In genomic region chr3:196193037-196193737, GRCh38 we compare ENCODE assay signal across 9 cellular contexts. TPM values are rescaled to one million over a fixed set of nuclear protein-coding genes. Genes with fewer than 3 reads are reported as not detected.
A peak's percentile ranks its signal among the peaks of the same experiment; 100 is the strongest.
DNase-seq lines count a peak whose midpoint lies in the region; ATAC-seq lines count a peak whose summit lies in the region.
"Had no signal": no experiment of that assay in that cellular context is flagged by ENCODE, and none has a peak within 500 bp of the region (broad histone marks: within the 10 kb centered on the region; RNA-seq: fewer than 3 reads in every experiment).

No MANE protein-coding gene starts in this region.

- no peaks in the 10 kb centered on the region for H3K9me3 Mint-ChIP-seq in activated naive CD8-positive, alpha-beta T cell (ENCODE audit: low read depth)
- no peaks in the 10 kb centered on the region for H3K9me3 Mint-ChIP-seq in naive B cell

- ATAC-seq in GM21786 (IDR thresholded peaks at IDR 0.05; ENCODE audit: unreplicated experiment) (peak; percentile 8), naive B cell (ENCODE audit: low read depth in 2 of 2) (no peak)

- no peaks in the 10 kb centered on the region for H3K27me3 Mint-ChIP-seq in activated naive CD8-positive, alpha-beta T cell
- H3K27me3 Mint-ChIP-seq in naive B cell, result no peaks in the 10 kb centered on the region

- DNase-seq in CD1c-positive myeloid dendritic cell (ENCODE audit: extremely low spot score), result peak; percentile 57
- DNase-seq in naive B cell, result no peak
- DNase-seq in HuH-7.5 (ENCODE audit: low spot score), result no peak
- no peak for DNase-seq in OCI-M2 (lab: John Stamatoyannopoulos, UW; ENCODE audit: unreplicated experiment)
- DNase-seq in GOT3 (lab: John Stamatoyannopoulos, UW), result no peak
- no peak for DNase-seq in hepatic stellate cell (ENCODE audit: low spot score)
- DNase-seq: NCI-H2081 had no signal

- no peaks in the 10 kb centered on the region for H3K36me3 Mint-ChIP-seq in activated naive CD8-positive, alpha-beta T cell
- no peaks in the 10 kb centered on the region for H3K36me3 Mint-ChIP-seq in naive B cell

- peak overlapping the region; percentile 82 for H3K27ac Mint-ChIP-seq in activated naive CD8-positive, alpha-beta T cell
- H3K27ac Mint-ChIP-seq in naive B cell, result peak overlapping the region; percentile 92 to 99 (median 98)

- H3K4me3 Mint-ChIP-seq in activated naive CD8-positive, alpha-beta T cell, result no peak overlapping the region
- peak overlapping the region in 4 of 8 donors; percentile 47 to 85 (median 77) for H3K4me3 Mint-ChIP-seq in naive B cell

- H3K4me1 Mint-ChIP-seq in activated naive CD8-positive, alpha-beta T cell (ENCODE audit: low read depth), result peaks cover 20% of the 10 kb centered on the region
- H3K4me1 Mint-ChIP-seq in naive B cell, result peaks cover 26 to 51% (median 29%) of the 10 kb centered on the region in 3 donors

RNA-seq across cellular contexts. Expression of gene ZDHHC19, which starts 18.0 kb away (rescaled TPM):
- 10 to 100 TPM in 5 of 6 donors, 1 to 10 TPM in 1; 4.7 to 39.3 (median 13.1) TPM for polyA plus RNA-seq in naive B cell (ENCODE audit: low read depth in 6 of 6)

RNA-seq across cellular contexts. Expression of gene SLC51A, which starts 23.1 kb away (rescaled TPM):
- 1 to 10 TPM in 1 of 6 donors, under 1 TPM in 1, not detected in 4; 0.78 to 1.4 TPM for polyA plus RNA-seq in naive B cell (ENCODE audit: low read depth in 6 of 6)
